In genomic region chr5:169283887-169284286, GRCh38 we compare ENCODE assay signal across 3 cellular contexts. TPM values are rescaled to one million over a fixed set of nuclear protein-coding genes. Genes with fewer than 3 reads are reported as not detected.
"Had no signal": no experiment of that assay in that cellular context is flagged by ENCODE, and none has a peak within 500 bp of the region (broad histone marks: within the 10 kb centered on the region; RNA-seq: fewer than 3 reads in every experiment).

No MANE protein-coding gene starts in this region.

- H3K4me3 ChIP-seq: GM12878 had no signal

- DNase-seq: GDM1, GF-D8 had no signal

RNA-seq across cellular contexts. Expression of gene SLIT3, which starts 17.1 kb away (rescaled TPM):
- polyA plus RNA-seq: GM12878 had no signal
